Comparison of ENCODE assay signal across 19 cellular contexts in the genomic region with DNA sequence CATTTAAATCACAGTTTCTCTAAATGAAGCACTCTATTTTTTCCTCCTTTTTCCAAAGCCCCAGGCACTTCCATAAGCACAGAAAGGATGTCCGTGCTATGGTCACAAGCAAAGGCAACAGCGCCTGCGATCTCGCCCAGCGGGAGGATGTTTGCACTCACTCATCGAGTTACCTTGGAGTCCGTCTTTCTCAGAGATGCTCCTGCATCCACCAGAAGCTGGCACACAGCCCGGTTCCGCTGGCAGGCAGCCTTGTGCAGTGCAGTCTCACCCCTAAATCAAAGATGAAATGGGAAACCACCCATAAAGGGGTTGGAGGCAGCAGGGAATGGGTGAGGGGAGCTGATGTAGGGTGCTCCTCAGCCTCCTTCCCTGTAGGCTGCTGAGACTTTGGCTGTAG. TPM values are rescaled to one million over a fixed set of nuclear protein-coding genes. Genes with fewer than 3 reads are reported as not detected.
DNase-seq lines count a peak whose midpoint lies in the region; ATAC-seq and TF ChIP-seq lines count a peak whose summit lies in the region.
"Had no signal": no experiment of that assay in that cellular context is flagged by ENCODE, and none has a peak within 500 bp of the region (broad histone marks: within the 10 kb centered on the region; RNA-seq: fewer than 3 reads in every experiment).

No MANE protein-coding gene starts in this region.

- H3K9ac ChIP-seq in mammary epithelial cell (ENCODE audit: insufficient read depth, low read length) = no peak overlapping the region

- DNase-seq in DMS79 treated with DMSO at 0.1 percent for 48 hours (lab: John Stamatoyannopoulos, UW) (peak; percentile 85), NCI-H2081 treated with DMSO at 0.1 percent for 48 hours (lab: John Stamatoyannopoulos, UW) (peak; percentile 81), astrocyte of the hippocampus (ENCODE audit: low read depth, low spot score) (peak; percentile 14), nucleus accumbens (lab: John Stamatoyannopoulos, UW) (peak in 40 of 56 donors; percentile 3 to 80 (median 34)), mammary epithelial cell (no peak), dedifferentiated amniotic fluid mesenchymal stem cell (ENCODE audit: extremely low spot score) (no peak)
- DNase-seq: activated CD4-positive, CD25-positive, alpha-beta regulatory T cell; activated T-cell treated with anti-CD3 and anti-CD28 coated beads, Interleukin-2, amount 50 U/mL, for 72 hours; cortex of kidney; foreskin keratinocyte; left colon; NCI-H1694; NCI-H526 treated with DMSO at 0.1 percent for 48 hours; stimulated activated CD4-positive, alpha-beta T cell treated with anti-CD3 and anti-CD28 coated beads, Interleukin-2, amount 100 ng/mL, for 24 hours; stomach had no signal

- BruUV-seq in mammary epithelial cell (replicated peaks; lab: Mats Ljungman, UMichigan) = no TSS peak

- in situ Hi-C loops in mammary epithelial cell (cut with MboI; ENCODE audit: low sequenced_read_pairs in 2 of 2) = no loop called here

- intact Hi-C loops in mammary epithelial cell (cut with micrococcal nuclease) = no loop called here

- CTCF ChIA-PET in mammary epithelial cell (lab: Charles Lee; ENCODE audit: low non-redundant PET) = no interaction called here

- H3K4me2 ChIP-seq in mammary epithelial cell (ENCODE audit: insufficient read depth, low read depth, low read length) = no peak overlapping the region

- dilution Hi-C loops in mammary epithelial cell (cut with HindIII; ENCODE audit: low sequenced_read_pairs) = no loop called here

- no peaks in the 10 kb centered on the region for H3K36me3 ChIP-seq in mammary epithelial cell (ENCODE audit: insufficient read depth, low read length)
- H3K36me3 ChIP-seq: stomach had no signal

- H3K4me3 ChIP-seq in mammary epithelial cell (replicated peaks in 1 of 3; ENCODE audit: insufficient read depth in 1 of 3, low read depth in 2 of 3, low read length in 3 of 3) = no peak overlapping the region
- H3K4me3 ChIP-seq: body of pancreas, stomach had no signal

- no peak overlapping the region for H3K27ac ChIP-seq in mammary epithelial cell (ENCODE audit: insufficient read depth, low read depth, low read length)
- H3K27ac ChIP-seq: body of pancreas, foreskin keratinocyte, stomach had no signal

- H3K9me3 ChIP-seq in mammary epithelial cell (replicated peaks; ENCODE audit: insufficient read depth, low read length) = no peaks in the 10 kb centered on the region
- H3K9me3 ChIP-seq: body of pancreas, stomach had no signal

- 61% methylated on average over 3 of the region's 9 CpGs for WGBS in mammary epithelial cell (ENCODE audit: low coverage, missing lambda C conversion rate)

- ATAC-seq in activated CD4-positive, CD25-positive, alpha-beta regulatory T cell treated with anti-CD3 and anti-CD28 coated beads, Interleukin-2, amount 50 U/mL, for 24 hours = no peak
- ATAC-seq: activated T-cell treated with anti-CD3 and anti-CD28 coated beads, Interleukin-2, amount 50 U/mL, for 72 hours; body of pancreas; foreskin keratinocyte; left colon; sciatic nerve had no signal

- H2AFZ ChIP-seq in mammary epithelial cell (ENCODE audit: low read depth, low read length) = no peak overlapping the region

- H3K27me3 ChIP-seq in mammary epithelial cell (ENCODE audit: insufficient read depth, low read length) = no peaks in the 10 kb centered on the region
- H3K27me3 ChIP-seq: body of pancreas, foreskin keratinocyte, stomach had no signal

- H4K20me1 ChIP-seq in mammary epithelial cell (ENCODE audit: insufficient read depth, low read length) = no peaks in the 10 kb centered on the region

- TF ChIP-seq CTCF in mammary epithelial cell (conservative IDR thresholded peaks at IDR 0.05 in 1 of 2, IDR thresholded peaks at IDR 0.05 in 1 of 2; ENCODE audit: extremely low read depth in 1 of 2, insufficient read depth in 1 of 2, low read depth in 1 of 2, low read length in 2 of 2) = no peak

- no peaks in the 10 kb centered on the region for H3K4me1 ChIP-seq in mammary epithelial cell (ENCODE audit: insufficient read depth, low read length)
- H3K4me1 ChIP-seq: body of pancreas, foreskin keratinocyte, stomach had no signal

- no peaks in the 10 kb centered on the region for H3K79me2 ChIP-seq in mammary epithelial cell (ENCODE audit: insufficient read depth, low read length)

RNA-seq across cellular contexts. Expression of a gene that starts 51.9 kb away (rescaled TPM):
- total RNA-seq in mammary epithelial cell = 1 to 10 TPM; 3.2 to 4.3 TPM
- 3.1 TPM for polyA plus RNA-seq in mammary epithelial cell
- 0.47 TPM for polyA minus RNA-seq in mammary epithelial cell
- total RNA-seq: activated T-cell treated with anti-CD3 and anti-CD28 coated beads, Interleukin-2, amount 50 U/mL, for 72 hours; mononuclear cell had no signal

Comparison
In these comparisons a context has a peak if more than half of its experiments do, and no peak if none do; other contexts are left out.
1. DNase-seq: peak in DMS79 treated with DMSO at 0.1 percent for 48 hours (single experiment), NCI-H2081 treated with DMSO at 0.1 percent for 48 hours (single experiment), astrocyte of the hippocampus (single experiment) and nucleus accumbens (40 of 56); none in mammary epithelial cell (single experiment) and dedifferentiated amniotic fluid mesenchymal stem cell (single experiment).